21 cellular contexts compared by ENCODE assay signal in the genomic region with DNA sequence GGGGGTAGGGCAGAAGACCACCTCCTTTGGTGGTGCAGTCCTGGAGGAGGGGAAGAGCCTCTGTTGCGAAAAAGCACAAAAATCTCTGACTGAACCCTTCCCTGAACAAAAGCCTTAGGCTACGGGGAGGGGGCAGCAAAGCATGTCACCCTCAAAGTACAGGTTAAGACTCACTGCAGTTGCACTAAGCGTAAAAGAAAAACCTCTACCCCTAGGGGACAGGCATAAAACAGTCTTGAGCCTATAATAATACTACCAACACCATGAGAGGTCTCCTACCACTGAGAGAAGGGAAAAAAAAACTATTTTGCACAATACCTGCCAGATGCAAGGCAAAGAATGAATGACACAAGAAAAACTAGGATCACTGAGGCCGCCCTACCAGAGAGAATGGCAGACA. TPM values are rescaled to one million over a fixed set of nuclear protein-coding genes. Genes with fewer than 3 reads are reported as not detected.
DNase-seq lines count a peak whose midpoint lies in the region; ATAC-seq, FAIRE-seq and TF ChIP-seq lines count a peak whose summit lies in the region.
"Had no signal": no experiment of that assay in that cellular context is flagged by ENCODE, and none has a peak within 500 bp of the region (broad histone marks: within the 10 kb centered on the region; RNA-seq: fewer than 3 reads in every experiment).

No MANE protein-coding gene starts in this region.

- H4K91ac ChIP-seq in H1 (replicated peaks; ENCODE audit: insufficient read length, low read length) (no peak overlapping the region), neuronal stem cell (ENCODE audit: low read depth, low read length, poor library complexity) (no peak overlapping the region)

- POLR2A ChIA-PET in H1 (lab: Charles Lee; ENCODE audit: partially characterized antibody), result interaction anchor here (0.7 kb wide), 1 partner anchor 14 kb away, joined by 3 read pairs; no protein-coding TSS in a partner anchor

- H3K23me2 ChIP-seq in H1 (ENCODE audit: low read depth, low read length), result 0 out of 2 replicates have a peak, but pooled peaks cover 3% of the 10 kb centered on the region

- no peak overlapping the region for H4K5ac ChIP-seq in H1 (ENCODE audit: insufficient read length, low read depth, low read length)

- TF ChIP-seq RAD21 in H1 (IDR thresholded peaks at IDR 0.05 in 1 of 2, conservative IDR thresholded peaks at IDR 0.05 in 1 of 2; ENCODE audit: low read depth in 2 of 2, low read length in 2 of 2), result no peak

- H3K23ac ChIP-seq in H1 (ENCODE audit: insufficient read length) (no peak overlapping the region), neuronal stem cell (ENCODE audit: low read depth, low read length, poor library complexity) (no peak overlapping the region)

- no peak overlapping the region for H3K4me3 ChIP-seq in H7 (ENCODE audit: insufficient read depth, low read depth, low read length)
- H3K4me3 ChIP-seq in HUES64 (ENCODE audit: low read length), result no peak overlapping the region
- no peak overlapping the region for H3K4me3 ChIP-seq in H1 (ENCODE audit: extremely low read depth in 1 of 4, insufficient read depth in 2 of 4, low read depth in 3 of 4, low read length in 4 of 4)
- no peak overlapping the region for H3K4me3 ChIP-seq in neuronal stem cell (ENCODE audit: low read length in 2 of 2)
- H3K4me3 ChIP-seq: GM23248 had no signal

- H3K18ac ChIP-seq in H1 (ENCODE audit: extremely low read depth, low read length) (no peak overlapping the region), neuronal stem cell (ENCODE audit: low read length) (peak overlapping the region; percentile 0)

- TF ChIP-seq EP300 in H1 (IDR thresholded peaks at IDR 0.05; ENCODE audit: borderline replicate concordance in 1 of 2, low read depth in 2 of 2, low read length in 2 of 2), result no peak

- no peak for FAIRE-seq in H1 (lab: Jason Lieb, UNC)
- FAIRE-seq: G401.6, RCC 7860 had no signal

- H2AK5ac ChIP-seq in H1 (ENCODE audit: low read depth, low read length), result no peak overlapping the region
- no peak overlapping the region for H2AK5ac ChIP-seq in neuronal stem cell (ENCODE audit: low read depth, low read length)

- H2BK15ac ChIP-seq in H1 (ENCODE audit: low read length) (no peak overlapping the region), neuronal stem cell (ENCODE audit: low read length) (no peak overlapping the region)

- CTCF ChIA-PET in H1 (lab: Charles Lee; ENCODE audit: partially characterized antibody), result no interaction called here

- H3K27me3 ChIP-seq in H7 (ENCODE audit: control insufficient read depth, insufficient read depth, low read length) (no peaks in the 10 kb centered on the region), HUES64 (ENCODE audit: insufficient read depth, low read length) (no peaks in the 10 kb centered on the region), H1 (replicated peaks in 1 of 4; ENCODE audit: control insufficient read depth in 3 of 4, extremely low read depth in 1 of 4, insufficient read depth in 3 of 4, low read length in 3 of 4) (no peaks in the 10 kb centered on the region), neuronal stem cell (ENCODE audit: control insufficient read depth in 3 of 3, insufficient read depth in 3 of 3, low read depth in 1 of 3, low read length in 3 of 3) (no peaks in the 10 kb centered on the region)

- ATAC-seq in SK-N-SH treated with all-trans-retinoic acid at 6 μM for 48 hours, result no peak
- no peak for ATAC-seq in HG02852 (IDR thresholded peaks at IDR 0.05; ENCODE audit: unreplicated experiment)
- ATAC-seq: Right ventricle myocardium inferior had no signal

- H2BK20ac ChIP-seq in H1 (ENCODE audit: low read length), result no peak overlapping the region

- H3K9me3 ChIP-seq in HUES64 (ENCODE audit: insufficient read depth, low read depth, low read length) (no peaks in the 10 kb centered on the region), H1 (ENCODE audit: insufficient read depth in 2 of 2, low read depth in 1 of 2, low read length in 1 of 2) (no peaks in the 10 kb centered on the region), neuronal stem cell (replicated peaks in 1 of 2; ENCODE audit: control insufficient read depth in 2 of 2, insufficient read depth in 1 of 2, low read depth in 1 of 2, low read length in 2 of 2) (peaks cover 3 to 17% of the 10 kb centered on the region in 2 donors)

- H3K4ac ChIP-seq in H1 (replicated peaks; ENCODE audit: insufficient read length, low read depth, low read length), result no peak overlapping the region
- no peak overlapping the region for H3K4ac ChIP-seq in neuronal stem cell (ENCODE audit: low read length)

- H3K4me1 ChIP-seq in HUES64 (ENCODE audit: insufficient read depth, low read length) (peaks cover 30% of the 10 kb centered on the region), H1 (replicated peaks in 1 of 4; ENCODE audit: control insufficient read depth in 3 of 4, insufficient read depth in 4 of 4, low read length in 3 of 4) (peaks cover 3 to 16% (median 6%) of the 10 kb centered on the region in 4 experiments; a peak in 6 of 7 replicates), neuronal stem cell (ENCODE audit: control insufficient read depth in 2 of 2, insufficient read depth in 1 of 2, low read depth in 1 of 2, low read length in 2 of 2) (peaks cover 14% of the 10 kb centered on the region in 2 donors)

- H2BK5ac ChIP-seq in H1 (ENCODE audit: low read depth, low read length) (no peak overlapping the region), neuronal stem cell (ENCODE audit: low read length) (no peak overlapping the region)

- H2BK12ac ChIP-seq in H1 (ENCODE audit: low read depth, low read length) (no peak overlapping the region), neuronal stem cell (ENCODE audit: low read length) (no peak overlapping the region)

- TF ChIP-seq POLR2A in H1 (IDR thresholded peaks at IDR 0.05; ENCODE audit: control extremely low read depth in 1 of 2, low read depth in 2 of 2, low read length in 2 of 2), result no peak

- 0 out of 2 replicates have a peak overlapping the region, but pooled peaks have one; percentile 33 for H3K9ac ChIP-seq in HUES64 (ENCODE audit: low read depth, low read length)
- no peak overlapping the region for H3K9ac ChIP-seq in H1 (replicated peaks in 1 of 4; ENCODE audit: extremely low read depth in 1 of 4, low read depth in 3 of 4, low read length in 3 of 4)
- no peak overlapping the region for H3K9ac ChIP-seq in neuronal stem cell (ENCODE audit: low read depth, low read length, poor library complexity)
- H3K9ac ChIP-seq: GM23248 had no signal

- H3K79me2 ChIP-seq in H1 (ENCODE audit: control insufficient read depth in 1 of 2, insufficient read depth in 2 of 2, low read length in 2 of 2), result peaks cover 10 to 92% of the 10 kb centered on the region in 2 experiments

- H3K4me2 ChIP-seq in H1 (ENCODE audit: insufficient read depth in 1 of 2, low read depth in 2 of 2, low read length in 2 of 2) (peak overlapping the region; percentile 7 to 17; a peak in 2 of 4 replicates), neuronal stem cell (ENCODE audit: insufficient read depth, low read length, poor library complexity, severe bottlenecking) (no peak overlapping the region)

- H3K27ac ChIP-seq in HUES64 (ENCODE audit: low read depth, low read length), result peak overlapping the region; percentile 51; the same call in 1 of the 2 replicates
- 0 out of 2 replicates have a peak overlapping the region, but pooled peaks have one; percentile 25 for H3K27ac ChIP-seq in H1 (ENCODE audit: low read depth, low read length)
- peak overlapping the region; percentile 69 for H3K27ac ChIP-seq in neuronal stem cell (replicated peaks; ENCODE audit: low read length)
- H3K27ac ChIP-seq: GM23248, HL-60 had no signal

- no peak for TF ChIP-seq CTCF in H1 (IDR thresholded peaks at IDR 0.05; ENCODE audit: control extremely low read depth in 1 of 3, insufficient read depth in 1 of 3, low read depth in 1 of 3, low read length in 3 of 3)

- H3K79me1 ChIP-seq in H1 (ENCODE audit: low read depth, low read length) (no peaks in the 10 kb centered on the region; the same call in none of the 2 replicates), neuronal stem cell (ENCODE audit: low read depth, low read length) (peaks cover 2% of the 10 kb centered on the region)

- H3K36me3 ChIP-seq in H7 (replicated peaks; ENCODE audit: control insufficient read depth, insufficient read depth, low read length) (peaks cover 6% of the 10 kb centered on the region), HUES64 (ENCODE audit: insufficient read depth, low read length) (peaks cover 40% of the 10 kb centered on the region), H1 (ENCODE audit: control insufficient read depth in 2 of 4, insufficient read depth in 4 of 4, low read length in 3 of 4) (peaks cover 3 to 11% (median 5%) of the 10 kb centered on the region in 4 experiments; a peak in 6 of 8 replicates), neuronal stem cell (replicated peaks in 1 of 2; ENCODE audit: control insufficient read depth in 2 of 2, insufficient read depth in 2 of 2, low read length in 2 of 2) (peaks cover 11 to 77% of the 10 kb centered on the region in 2 donors)

- no peak overlapping the region for H4K8ac ChIP-seq in H1 (ENCODE audit: extremely low read depth, insufficient read depth, low read length)
- H4K8ac ChIP-seq in neuronal stem cell (ENCODE audit: low read depth, low read length), result no peak overlapping the region

- H2AFZ ChIP-seq in H1 (ENCODE audit: low read length) (no peak overlapping the region), neuronal stem cell (ENCODE audit: low read length) (no peak overlapping the region)
- H2AFZ ChIP-seq: GM23248 had no signal

- H3K56ac ChIP-seq in H1 (replicated peaks; ENCODE audit: insufficient read length, low read depth, low read length), result no peak overlapping the region

- peaks cover 9 to 10% of the 10 kb centered on the region in 2 experiments for H4K20me1 ChIP-seq in H1 (replicated peaks in 1 of 2; ENCODE audit: control insufficient read depth in 1 of 2, insufficient read depth in 2 of 2, low read length in 2 of 2)

- DNase-seq in H7 (peak; percentile 35), H1 (ENCODE audit: low read depth in 1 of 2, low spot score in 2 of 2) (no peak), neuronal stem cell (ENCODE audit: low spot score) (no peak), KG1 (lab: John Stamatoyannopoulos, UW) (no peak)
- DNase-seq: DND-41; GM23248; MM.1S; NCI-H1092; NCI-H1436 treated with DMSO at 0.1 percent for 48 hours; NCI-H2029 treated with DMSO at 0.1 percent for 48 hours; NCI-H2171 treated with DMSO at 0.1 percent for 48 hours; NCI-H510A; NCI-H748 treated with DMSO at 0.1 percent for 48 hours; NK-92 treated with Interleukin-12 subunit alpha and Interleukin-12 subunit beta, amount 100 ng/mL, for 24 hours had no signal

- 73% methylated on average over 4 of the region's 4 CpGs for WGBS in HUES64
- 82% methylated on average over 4 of the region's 4 CpGs; no CpG with 5 or more reads in 1 of the 2 experiments for WGBS in H1 (ENCODE audit: extremely low coverage in 1 of 2, insufficient coverage in 1 of 2, insufficient read length in 1 of 2, insufficient replicate concordance in 2 of 2, low coverage in 1 of 2, low lambda C conversion rate in 2 of 2, missing lambda C conversion rate in 1 of 2), 2 experiments
- WGBS in neuronal stem cell (ENCODE audit: extremely low coverage in 2 of 2, insufficient read length in 2 of 2, insufficient replicate concordance in 1 of 2), 2 donors, result no CpG with 5 or more reads among the region's 4 CpGs

- H3K14ac ChIP-seq in H1 (ENCODE audit: insufficient read length), result no peak overlapping the region
- no peak overlapping the region for H3K14ac ChIP-seq in neuronal stem cell (ENCODE audit: low read length)

- H2BK120ac ChIP-seq in H1 (replicated peaks; ENCODE audit: low read depth, low read length), result no peak overlapping the region
- H2BK120ac ChIP-seq in neuronal stem cell (ENCODE audit: low read depth, low read length), result no peak overlapping the region

RNA-seq across cellular contexts. Expression of a gene that starts 17.3 kb away (rescaled TPM):
- 98.0 and 108 TPM in 2 replicates for total RNA-seq in H7 (2014; rRNA removed; shearing (Covaris generic))
- polyA plus RNA-seq in HUES64 (2013, experiment 1 of 2), result 66.3 TPM
- 65.7 TPM for polyA plus RNA-seq in HUES64 (2013, experiment 2 of 2)
- 99.2 and 100 TPM in 2 replicates for total RNA-seq in H1 (2021; fragmentation: NEBNext Ultra II Directional; extraction: Animal tissue kit (Norgen Biotek cat#: 25700))
- 54.1 and 67.6 TPM in 2 replicates for polyA plus RNA-seq in H1 (2011; rRNA removed)
- 72.2 TPM for polyA plus RNA-seq in H1 (2011; cell fraction: cytosol; rRNA removed)
- 53.6 TPM for polyA plus RNA-seq in H1 (2011; cell fraction: nucleus; rRNA removed)
- polyA plus RNA-seq in H1 (2012, experiment 1 of 2), result 73.3 to 86.5 TPM (median 82.7 TPM) in 4 replicates
- polyA plus RNA-seq in H1 (2012, experiment 2 of 2), result 7.1 TPM
- 55.0 TPM for polyA plus RNA-seq in H1 (2013, experiment 1 of 2)
- 54.8 TPM for polyA plus RNA-seq in H1 (2013, experiment 2 of 2)
- 158 and 177 TPM in 2 replicates for polyA minus RNA-seq in H1 (2011; rRNA and poly(A)+ RNA removed)
- polyA minus RNA-seq in H1 (2011; cell fraction: cytosol; rRNA and poly(A)+ RNA removed), result 60.0 TPM
- polyA minus RNA-seq in H1 (2011; cell fraction: nucleus; rRNA and poly(A)+ RNA removed), result 66.3 TPM
- polyA plus RNA-seq in neuronal stem cell (2013, experiment 1 of 2), result 44.8 TPM
- 46.5 TPM for polyA plus RNA-seq in neuronal stem cell (2013, experiment 2 of 2)
